ENCODE assay signal across 17 cellular contexts in the genomic region with DNA sequence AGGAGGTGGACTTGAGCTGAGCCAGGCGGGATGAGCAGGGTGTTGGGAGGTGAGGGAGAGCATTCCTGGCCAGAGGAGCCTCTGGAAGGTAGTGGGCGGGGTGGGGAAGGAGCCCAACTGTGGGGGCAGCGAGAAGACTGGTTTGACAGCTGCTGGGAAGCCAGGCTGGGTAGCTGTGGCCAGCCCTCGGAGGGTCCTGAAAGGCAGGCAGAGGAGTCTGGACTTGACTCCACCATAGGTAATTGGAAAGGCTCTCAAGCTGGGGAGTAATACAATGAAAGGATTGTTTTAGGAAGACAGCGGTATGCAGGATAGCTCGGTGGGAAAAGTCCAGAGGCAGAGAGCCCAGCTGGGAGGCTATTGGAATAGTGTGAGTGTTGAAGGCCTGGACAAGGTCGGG.
"Had no signal": no experiment of that assay in that cellular context is flagged by ENCODE, and none has a peak within 500 bp of the region (broad histone marks: within the 10 kb centered on the region; RNA-seq: fewer than 3 reads in every experiment).

No MANE protein-coding gene starts in this region.

- ATAC-seq: activated CD8-positive, alpha-beta T cell treated with anti-CD3 and anti-CD28 coated beads, Interleukin-2, amount 10 ng/mL, durations not matched to agents 7 days and 5 days; left lung; stimulated activated effector memory CD8-positive, alpha-beta T cell treated with anti-CD3 and anti-CD28 coated beads, Interleukin-12 subunit alpha, Interleukin-12 subunit beta, amount 100 ng/mL, for 72 hours; WTC11 had no signal

- H3K36me3 Mint-ChIP-seq: activated naive CD8-positive, alpha-beta T cell treated with anti-CD3 and anti-CD28 coated beads, Interleukin-2, amount 10 ng/mL, durations not matched to agents 7 days and 5 days; memory B cell; stimulated activated effector memory CD8-positive, alpha-beta T cell treated with anti-CD3 and anti-CD28 coated beads, Interleukin-12 subunit alpha, Interleukin-12 subunit beta, amount 100 ng/mL, for 72 hours had no signal

- H3K9me3 Mint-ChIP-seq: activated naive CD8-positive, alpha-beta T cell treated with anti-CD3 and anti-CD28 coated beads, Interleukin-2, amount 10 ng/mL, durations not matched to agents 7 days and 5 days; memory B cell; stimulated activated effector memory CD8-positive, alpha-beta T cell treated with anti-CD3 and anti-CD28 coated beads, Interleukin-12 subunit alpha, Interleukin-12 subunit beta, amount 100 ng/mL, for 72 hours; T-helper 1 cell treated with Interleukin-12 subunit alpha and Interleukin-12 subunit beta and Interleukin-4 antibody, amounts not matched to agents 30 μg/mL and 1 μg/mL, for 36 hours; WTC11 had no signal

- H3K9me3 ChIP-seq: esophagus muscularis mucosa, left lung, tibial artery, uterus had no signal

- H3K27ac Mint-ChIP-seq: activated CD8-positive, alpha-beta T cell treated with anti-CD3 and anti-CD28 coated beads, Interleukin-2, amount 10 ng/mL, durations not matched to agents 7 days and 5 days; activated naive CD8-positive, alpha-beta T cell treated with anti-CD3 and anti-CD28 coated beads, Interleukin-2, amount 10 ng/mL, durations not matched to agents 7 days and 5 days; stimulated activated effector memory CD8-positive, alpha-beta T cell treated with anti-CD3 and anti-CD28 coated beads, Interleukin-12 subunit alpha, Interleukin-12 subunit beta, amount 100 ng/mL, for 72 hours; T-helper 1 cell treated with Interleukin-12 subunit alpha and Interleukin-12 subunit beta and Interleukin-4 antibody, amounts not matched to agents 30 μg/mL and 1 μg/mL, for 36 hours; WTC11 had no signal

- H3K4me3 Mint-ChIP-seq: activated CD8-positive, alpha-beta T cell treated with anti-CD3 and anti-CD28 coated beads, Interleukin-2, amount 10 ng/mL, durations not matched to agents 7 days and 5 days; activated naive CD8-positive, alpha-beta T cell treated with anti-CD3 and anti-CD28 coated beads, Interleukin-2, amount 10 ng/mL, durations not matched to agents 7 days and 5 days; memory B cell; stimulated activated effector memory CD8-positive, alpha-beta T cell treated with anti-CD3 and anti-CD28 coated beads, Interleukin-12 subunit alpha, Interleukin-12 subunit beta, amount 100 ng/mL, for 72 hours; T-helper 1 cell treated with Interleukin-12 subunit alpha and Interleukin-12 subunit beta and Interleukin-4 antibody, amounts not matched to agents 30 μg/mL and 1 μg/mL, for 36 hours; WTC11 had no signal

- H3K4me3 ChIP-seq: esophagus muscularis mucosa, left lung, tibial artery, uterus had no signal

- H3K36me3 ChIP-seq: uterus had no signal

- H3K27me3 ChIP-seq: esophagus muscularis mucosa, tibial artery, uterus had no signal

- H3K4me1 Mint-ChIP-seq: activated naive CD8-positive, alpha-beta T cell treated with anti-CD3 and anti-CD28 coated beads, Interleukin-2, amount 10 ng/mL, durations not matched to agents 7 days and 5 days had no signal

- DNase-seq: activated CD4-positive, alpha-beta T cell treated with anti-CD3 and anti-CD28 coated beads for 48 hours; activated CD8-positive, alpha-beta memory T cell treated with anti-CD3 and anti-CD28 coated beads, Interleukin-2, amount 50 U/mL, for 4 hours; activated CD8-positive, alpha-beta T cell treated with anti-CD3 and anti-CD28 coated beads, Interleukin-2, amount 10 ng/mL, durations not matched to agents 7 days and 5 days; activated gamma-delta T cell treated with Interleukin-2 at 50 U/mL for 16 hours; activated naive CD8-positive, alpha-beta T cell treated with anti-CD3 and anti-CD28 coated beads, Interleukin-2, amount 10 ng/mL, durations not matched to agents 7 days and 5 days; hippocampal formation; kidney; stimulated activated CD4-positive, alpha-beta T cell treated with anti-CD3 and anti-CD28 coated beads, Interleukin-12 subunit alpha, Interleukin-12 subunit beta, amount 100 ng/mL, for 4 hours; tibial artery; uterus had no signal

- FAIRE-seq: endometrium, kidney had no signal

- H3K27ac ChIP-seq: esophagus muscularis mucosa, left lung, tibial artery, uterus had no signal
